ENCODE assay signal across 13 cellular contexts in the genomic region with DNA sequence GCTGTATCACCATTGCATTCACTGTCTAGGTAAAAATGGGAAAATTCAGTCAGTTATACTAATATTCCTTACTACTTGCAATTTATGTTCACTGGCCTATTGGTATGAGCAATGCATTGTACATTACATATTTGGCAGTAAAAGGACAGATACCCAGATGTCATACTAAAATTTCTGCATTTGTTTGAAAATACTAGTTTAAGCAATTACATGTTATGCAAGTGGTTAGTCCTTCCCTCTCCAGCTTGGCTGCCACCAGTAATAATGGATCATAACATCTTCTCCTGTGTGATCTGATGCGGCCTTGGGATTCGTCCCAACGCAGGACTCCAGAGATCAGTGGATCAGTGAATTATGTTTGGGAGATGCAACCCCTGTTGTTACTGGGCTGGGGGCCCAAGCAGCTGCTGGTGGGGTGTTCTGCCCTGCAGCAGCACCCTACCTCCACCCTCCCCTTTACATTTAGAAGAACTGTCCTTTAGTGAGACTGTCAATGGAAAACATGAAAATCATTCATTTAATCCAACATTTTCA. TPM values are rescaled to one million over a fixed set of nuclear protein-coding genes. Genes with fewer than 3 reads are reported as not detected.
DNase-seq lines count a peak whose midpoint lies in the region; ATAC-seq and TF ChIP-seq lines count a peak whose summit lies in the region.
"Had no signal": no experiment of that assay in that cellular context is flagged by ENCODE, and none has a peak within 500 bp of the region (broad histone marks: within the 10 kb centered on the region; RNA-seq: fewer than 3 reads in every experiment).

No MANE protein-coding gene starts in this region.

- TF ChIP-seq CTCF in OCI-LY1 (IDR thresholded peaks at IDR 0.05; ENCODE audit: low read length), result no peak
- TF ChIP-seq CTCF in esophagus squamous epithelium (IDR thresholded peaks at IDR 0.05), result no peak
- no peak for TF ChIP-seq CTCF in tibial artery (IDR thresholded peaks at IDR 0.05)

- H3K9me3 ChIP-seq in OCI-LY1 (ENCODE audit: low read length), result no peaks in the 10 kb centered on the region
- H3K9me3 ChIP-seq in esophagus squamous epithelium, result no peaks in the 10 kb centered on the region
- H3K9me3 ChIP-seq in tibial artery, result no peaks in the 10 kb centered on the region

- peaks cover 46 to 54% of the 10 kb centered on the region in 2 donors for H3K4me1 Mint-ChIP-seq in natural killer cell treated with Interleukin-12 subunit alpha and Interleukin-12 subunit beta and Interleukin-15 and Interleukin-18, amount 100 ng/mL, for 72 hours (ENCODE audit: low read depth in 2 of 2)

- H3K27ac Mint-ChIP-seq in natural killer cell treated with Interleukin-12 subunit alpha and Interleukin-12 subunit beta and Interleukin-15 and Interleukin-18, amount 100 ng/mL, for 72 hours, result peak overlapping the region; percentile 79 to 92

- no peak overlapping the region for H3K4me3 ChIP-seq in OCI-LY1 (ENCODE audit: low read depth, low read length, poor library complexity, severe bottlenecking)
- H3K4me3 ChIP-seq in esophagus squamous epithelium, result peak overlapping the region in 1 of 4 donors; percentile 41
- H3K4me3 ChIP-seq in tibial artery, result no peak overlapping the region

- intact Hi-C loops in esophagus squamous epithelium (cut with DNase I), result no loop called here
- intact Hi-C loops in tibial artery (cut with DNase I; ENCODE audit: low total_unique reads), result no loop called here

- no peak overlapping the region for H3K9ac ChIP-seq in OCI-LY1 (ENCODE audit: low read length)

- WGBS in esophagus squamous epithelium, 2 donors, result 69 to 88% methylated on average over 3 of the region's 3 CpGs

- DNase-seq in esophagus squamous epithelium (lab: John Stamatoyannopoulos, UW) (no peak), tibial artery (peak in 1 of 2 donors; percentile 62), NCI-H2029 treated with DMSO at 0.1 percent for 48 hours (lab: John Stamatoyannopoulos, UW) (no peak), NCI-H524 treated with DMSO at 0.1 percent for 48 hours (lab: John Stamatoyannopoulos, UW) (no peak), occipital lobe (lab: John Stamatoyannopoulos, UW) (no peak)
- no peak for DNase-seq in natural killer cell treated with Interleukin-12 subunit alpha and Interleukin-12 subunit beta and Interleukin-15 and Interleukin-18, amount 100 ng/mL, for 72 hours (ENCODE audit: low spot score)
- DNase-seq: activated CD4-positive, alpha-beta T cell treated with anti-CD3 and anti-CD28 coated beads, Interleukin-2, amount 50 U/mL, for 1 hour; activated effector memory CD4-positive, alpha-beta T cell treated with anti-CD3 and anti-CD28 coated beads, Interleukin-2, amount 50 U/mL, for 16 hours; H7; NCI-H82; SW 1271 had no signal

- H3F3A ChIP-seq in OCI-LY1 (ENCODE audit: insufficient read depth, low read length), result no peaks in the 10 kb centered on the region

- no peaks in the 10 kb centered on the region for H3K9me2 ChIP-seq in OCI-LY1 (ENCODE audit: low read depth, low read length)

- ATAC-seq in natural killer cell treated with Interleukin-12 subunit alpha and Interleukin-12 subunit beta and Interleukin-15 and Interleukin-18, amount 100 ng/mL, for 72 hours, result no peak
- no peak for ATAC-seq in HG02973 (IDR thresholded peaks at IDR 0.05; ENCODE audit: unreplicated experiment)

- H3K36me3 Mint-ChIP-seq in natural killer cell treated with Interleukin-12 subunit alpha and Interleukin-12 subunit beta and Interleukin-15 and Interleukin-18, amount 100 ng/mL, for 72 hours, result no peaks in the 10 kb centered on the region

- no peaks in the 10 kb centered on the region for H3K9me3 Mint-ChIP-seq in natural killer cell treated with Interleukin-12 subunit alpha and Interleukin-12 subunit beta and Interleukin-15 and Interleukin-18, amount 100 ng/mL, for 72 hours

- H3K27ac ChIP-seq in OCI-LY1 (ENCODE audit: low read depth, low read length, poor library complexity, severe bottlenecking) (peak overlapping the region; percentile 79), esophagus squamous epithelium (peak overlapping the region; percentile 49 to 97 (median 90)), tibial artery (peak overlapping the region; percentile 66 to 71)

- H3K4me1 ChIP-seq in OCI-LY1 (ENCODE audit: insufficient read depth, low read length, severe bottlenecking) (peaks cover 26% of the 10 kb centered on the region), esophagus squamous epithelium (peaks cover 9 to 43% (median 40%) of the 10 kb centered on the region in 3 donors), tibial artery (peaks cover 0 to 46% (median 15%) of the 10 kb centered on the region in 4 donors)

- H3K4me3 Mint-ChIP-seq in natural killer cell treated with Interleukin-12 subunit alpha and Interleukin-12 subunit beta and Interleukin-15 and Interleukin-18, amount 100 ng/mL, for 72 hours, result peak overlapping the region; percentile 28

- H2AFZ ChIP-seq in OCI-LY1 (ENCODE audit: low read length), result no peak overlapping the region

- no peak for TF ChIP-seq POLR2A in esophagus squamous epithelium (IDR thresholded peaks at IDR 0.05)

- H3K27me3 Mint-ChIP-seq in natural killer cell treated with Interleukin-12 subunit alpha and Interleukin-12 subunit beta and Interleukin-15 and Interleukin-18, amount 100 ng/mL, for 72 hours, result no peaks in the 10 kb centered on the region

- 0 out of 2 replicates have a peak overlapping the region, but pooled peaks have one; percentile 57 for H3K4me2 ChIP-seq in OCI-LY1 (ENCODE audit: low read length)

- H3K36me3 ChIP-seq in OCI-LY1 (ENCODE audit: insufficient read depth, low read length) (no peaks in the 10 kb centered on the region), esophagus squamous epithelium (no peaks in the 10 kb centered on the region), tibial artery (no peaks in the 10 kb centered on the region)

- no peaks in the 10 kb centered on the region for H4K20me1 ChIP-seq in OCI-LY1 (ENCODE audit: insufficient read depth, low read length)

- H3K27me3 ChIP-seq in OCI-LY1 (ENCODE audit: insufficient read depth, low read length) (no peaks in the 10 kb centered on the region), esophagus squamous epithelium (no peaks in the 10 kb centered on the region), tibial artery (no peaks in the 10 kb centered on the region)

- H3K79me2 ChIP-seq in OCI-LY1 (ENCODE audit: insufficient read depth, low read length), result no peaks in the 10 kb centered on the region

RNA-seq across cellular contexts. Expression of gene PDK4, which starts 11.2 kb away (rescaled TPM):
- 100 to 1,000 TPM in 2 of 4 donors, 1 to 10 TPM in 2; 4.1 to 129 (median 64.6) TPM for total RNA-seq in esophagus squamous epithelium
- under 1 TPM in 1 of 2 donors, not detected in 1; 0.33 TPM for total RNA-seq in natural killer cell treated with Interleukin-12 subunit alpha and Interleukin-12 subunit beta and Interleukin-15 and Interleukin-18, amount 100 ng/mL, for 72 hours
- total RNA-seq in occipital lobe, result 11.7 TPM
